ENCODE assay signal across 11 cellular contexts in the genomic region with DNA sequence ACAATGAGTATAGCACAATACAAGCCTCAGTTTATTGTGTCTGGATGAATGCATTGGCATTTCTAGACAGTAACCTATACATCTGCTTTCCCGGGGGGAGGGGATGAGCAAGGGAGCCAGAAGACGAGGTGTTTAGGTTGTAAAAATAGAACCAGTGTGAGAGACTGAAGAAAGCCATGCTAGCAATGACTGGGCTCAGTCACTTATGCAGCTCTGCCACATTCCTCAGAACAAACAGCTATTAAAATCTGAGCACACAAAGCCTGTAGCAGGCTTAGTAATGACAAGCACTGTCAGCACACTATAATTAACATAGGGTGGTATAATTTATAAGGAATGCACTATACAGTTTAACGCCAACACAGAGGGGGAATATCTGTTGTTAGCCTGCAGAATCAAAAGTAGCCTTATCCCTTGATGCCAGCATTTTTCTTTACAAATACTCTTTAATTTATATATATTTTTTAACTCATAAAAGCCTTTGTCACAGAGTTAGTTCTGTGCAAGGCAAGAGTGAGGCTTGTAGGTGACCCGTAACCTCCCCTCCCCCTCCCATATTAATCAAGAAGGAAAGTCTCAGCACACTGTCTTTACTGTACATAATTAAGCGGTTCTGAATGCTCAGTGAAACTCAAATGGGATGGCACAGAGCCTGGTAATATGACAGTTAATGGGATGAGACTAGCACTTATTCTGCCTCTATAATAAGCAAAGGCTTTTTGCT.
DNase-seq lines count a peak whose midpoint lies in the region; ATAC-seq and TF ChIP-seq lines count a peak whose summit lies in the region.
"Had no signal": no experiment of that assay in that cellular context is flagged by ENCODE, and none has a peak within 500 bp of the region (broad histone marks: within the 10 kb centered on the region; RNA-seq: fewer than 3 reads in every experiment).

No MANE protein-coding gene starts in this region.

- no peak overlapping the region for H3K27ac Mint-ChIP-seq in stimulated activated memory B cell treated with anti-CD40 and anti-IgM and Interleukin-4, amounts not matched to agents 10 μg/mL and 1 μg/mL and 100 μg/mL, for 72 hours
- H3K27ac Mint-ChIP-seq: CD8-positive, alpha-beta memory T cell had no signal

- no peak for TF ChIP-seq POLR2A in vagina (IDR thresholded peaks at IDR 0.05)

- no peaks in the 10 kb centered on the region for H3K9me3 ChIP-seq in SK-N-MC (ENCODE audit: low read depth, low read length)
- no peaks in the 10 kb centered on the region for H3K9me3 ChIP-seq in BE2C
- H3K9me3 ChIP-seq in vagina = no peaks in the 10 kb centered on the region

- DNase-seq in COLO829 (ENCODE audit: low spot score) (peak; percentile 42), LNCaP clone FGC (ENCODE audit: low read depth) (peak; percentile 83), SK-N-MC (ENCODE audit: low read depth, low spot score) (no peak), kidney tubule cell (ENCODE audit: low spot score) (peak; percentile 42), BE2C (no peak), vagina (ENCODE audit: extremely low spot score in 2 of 2) (no peak)
- DNase-seq: activated CD4-positive, CD25-positive, alpha-beta regulatory T cell treated with anti-CD3 and anti-CD28 coated beads, Interleukin-2, amount 50 U/mL, for 72 hours; CD8-positive, alpha-beta memory T cell; HCEC 1CT had no signal

- no peaks in the 10 kb centered on the region for H3K9me3 Mint-ChIP-seq in stimulated activated memory B cell treated with anti-CD40 and anti-IgM and Interleukin-4, amounts not matched to agents 10 μg/mL and 1 μg/mL and 100 μg/mL, for 72 hours

- intact Hi-C loops in vagina (cut with DNase I) = no loop called here

- H3K4me1 ChIP-seq in BE2C (no peaks in the 10 kb centered on the region; the same call in 1 of the 2 replicates), vagina (peaks cover 31% of the 10 kb centered on the region)

- no peak for TF ChIP-seq CTCF in LNCaP clone FGC (IDR thresholded peaks at IDR 0.05; ENCODE audit: control insufficient read depth, extremely low read depth, insufficient read depth)
- TF ChIP-seq CTCF in BE2C (IDR thresholded peaks at IDR 0.05; ENCODE audit: low read depth, low read length) = no peak
- no peak for TF ChIP-seq CTCF in vagina (IDR thresholded peaks at IDR 0.05)

- no peak for ATAC-seq in GM21423 (IDR thresholded peaks at IDR 0.05; ENCODE audit: unreplicated experiment)
- ATAC-seq in stimulated activated memory B cell treated with anti-CD40 and anti-IgM and Interleukin-4, amounts not matched to agents 10 μg/mL and 1 μg/mL and 100 μg/mL, for 72 hours = no peak

- H3K27me3 ChIP-seq in BE2C (no peaks in the 10 kb centered on the region), vagina (no peaks in the 10 kb centered on the region)

- H3K27ac ChIP-seq in SK-N-MC (peak overlapping the region; percentile 8; the same call in 1 of the 2 replicates), vagina (no peak overlapping the region)

- H3K36me3 ChIP-seq in SK-N-MC (ENCODE audit: insufficient read depth, low read length) (no peaks in the 10 kb centered on the region), BE2C (no peaks in the 10 kb centered on the region), vagina (no peaks in the 10 kb centered on the region)

- H3K4me3 ChIP-seq in LNCaP clone FGC (ENCODE audit: low read depth, low read length) (no peak overlapping the region), SK-N-MC (peak overlapping the region; percentile 20; the same call in 1 of the 2 replicates), BE2C (ENCODE audit: low read depth, low read length) (no peak overlapping the region), vagina (no peak overlapping the region)

- no peaks in the 10 kb centered on the region for H3K27me3 Mint-ChIP-seq in stimulated activated memory B cell treated with anti-CD40 and anti-IgM and Interleukin-4, amounts not matched to agents 10 μg/mL and 1 μg/mL and 100 μg/mL, for 72 hours
- H3K27me3 Mint-ChIP-seq: CD8-positive, alpha-beta memory T cell had no signal

- H3K9ac ChIP-seq in SK-N-MC (ENCODE audit: insufficient read length) = no peak overlapping the region

- H3K4me1 Mint-ChIP-seq in stimulated activated memory B cell treated with anti-CD40 and anti-IgM and Interleukin-4, amounts not matched to agents 10 μg/mL and 1 μg/mL and 100 μg/mL, for 72 hours = peaks cover 6% of the 10 kb centered on the region
- H3K4me1 Mint-ChIP-seq: CD8-positive, alpha-beta memory T cell had no signal

- H3K4me3 Mint-ChIP-seq in stimulated activated memory B cell treated with anti-CD40 and anti-IgM and Interleukin-4, amounts not matched to agents 10 μg/mL and 1 μg/mL and 100 μg/mL, for 72 hours = no peak overlapping the region
- H3K4me3 Mint-ChIP-seq: CD8-positive, alpha-beta memory T cell had no signal

- H3K36me3 Mint-ChIP-seq in stimulated activated memory B cell treated with anti-CD40 and anti-IgM and Interleukin-4, amounts not matched to agents 10 μg/mL and 1 μg/mL and 100 μg/mL, for 72 hours = no peaks in the 10 kb centered on the region
- H3K36me3 Mint-ChIP-seq: CD8-positive, alpha-beta memory T cell had no signal

Comparison
In these comparisons a context has a peak if more than half of its experiments do, and no peak if none do; other contexts are left out.
1. DNase-seq: peak in COLO829 (single experiment), LNCaP clone FGC (single experiment) and kidney tubule cell (single experiment); none in SK-N-MC (single experiment), BE2C (single experiment) and vagina (0 of 2).